In genomic region chr4:138645289-138645688, GRCh38 we compare ENCODE assay signal across 20 cellular contexts.
DNase-seq lines count a peak whose midpoint lies in the region; ATAC-seq, FAIRE-seq and TF ChIP-seq lines count a peak whose summit lies in the region.
"Had no signal": no experiment of that assay in that cellular context is flagged by ENCODE, and none has a peak within 500 bp of the region (broad histone marks: within the 10 kb centered on the region; RNA-seq: fewer than 3 reads in every experiment).

No MANE protein-coding gene starts in this region.

- H3K27me3 ChIP-seq in bronchial epithelial cell (ENCODE audit: control insufficient read depth, insufficient read depth, low read length) = no peaks in the 10 kb centered on the region
- H3K27me3 ChIP-seq: gastrocnemius medialis, SJCRH30 had no signal

- POLR2A ChIA-PET in WTC11 (lab: Charles Lee) = no interaction called here

- no peak overlapping the region for H3K27ac Mint-ChIP-seq in nephron progenitor cell
- H3K27ac Mint-ChIP-seq in WTC11 = no peak overlapping the region
- H3K27ac Mint-ChIP-seq: activated CD4-positive, alpha-beta T cell treated with anti-CD3 and anti-CD28 coated beads, Interleukin-2, amount 10 ng/mL, durations not matched to agents 7 days and 5 days; CD8-positive, alpha-beta T cell; H9; natural killer cell treated with Interleukin-12 subunit alpha and Interleukin-12 subunit beta and Interleukin-15 and Interleukin-18, amount 100 ng/mL, for 72 hours; T-helper 17 cell had no signal

- H3K36me3 Mint-ChIP-seq in nephron progenitor cell (ENCODE audit: low read depth) (no peaks in the 10 kb centered on the region), WTC11 (peaks cover 7% of the 10 kb centered on the region)
- H3K36me3 Mint-ChIP-seq: CD8-positive, alpha-beta T cell had no signal

- DNase-seq in EL = peak; percentile 54
- DNase-seq in NCI-H446 treated with DMSO at 0.1 percent for 48 hours (lab: John Stamatoyannopoulos, UW) = peak; percentile 34
- DNase-seq in bronchial epithelial cell (ENCODE audit: low read depth) = peak; percentile 32
- peak; percentile 3 for DNase-seq in nephron progenitor cell
- DNase-seq in NCI-H2107 treated with DMSO at 0.1 percent for 48 hours (lab: John Stamatoyannopoulos, UW; ENCODE audit: unreplicated experiment) = no peak
- DNase-seq in WTC11 (ENCODE audit: low spot score) = no peak
- DNase-seq: activated CD4-positive, alpha-beta T cell treated with anti-CD3 and anti-CD28 coated beads, Interleukin-2, amount 10 ng/mL, durations not matched to agents 7 days and 5 days; activated effector memory CD4-positive, alpha-beta T cell treated with Interleukin-2 at 50 U/mL for 16 hours; CD8-positive, alpha-beta T cell; DMS53; gastrocnemius medialis; H9; NCI-H1417 treated with DMSO at 0.1 percent for 48 hours; NCI-H82; SJCRH30; T-helper 17 cell had no signal

- H3K27me3 Mint-ChIP-seq in nephron progenitor cell (ENCODE audit: low read depth, poor library complexity) (no peaks in the 10 kb centered on the region), WTC11 (ENCODE audit: low read depth) (no peaks in the 10 kb centered on the region)
- H3K27me3 Mint-ChIP-seq: activated CD4-positive, alpha-beta T cell treated with anti-CD3 and anti-CD28 coated beads, Interleukin-2, amount 10 ng/mL, durations not matched to agents 7 days and 5 days; T-helper 17 cell had no signal

- H3K9me3 Mint-ChIP-seq in nephron progenitor cell = no peaks in the 10 kb centered on the region
- H3K9me3 Mint-ChIP-seq in WTC11 = peaks cover 27% of the 10 kb centered on the region
- H3K9me3 Mint-ChIP-seq: activated CD4-positive, alpha-beta T cell treated with anti-CD3 and anti-CD28 coated beads, Interleukin-2, amount 10 ng/mL, durations not matched to agents 7 days and 5 days; CD8-positive, alpha-beta T cell had no signal

- FAIRE-seq in bronchial epithelial cell (lab: Jason Lieb, UNC) = no peak
- FAIRE-seq: endothelial cell of umbilical vein had no signal

- ATAC-seq in WTC11 (no peak), GM18907 (IDR thresholded peaks at IDR 0.05; ENCODE audit: unreplicated experiment) (no peak)
- ATAC-seq: CD8-positive, alpha-beta T cell; gastrocnemius medialis; natural killer cell treated with Interleukin-12 subunit alpha and Interleukin-12 subunit beta and Interleukin-15 and Interleukin-18, amount 100 ng/mL, for 72 hours; sciatic nerve; T-helper 17 cell had no signal

- no peaks in the 10 kb centered on the region for H3K36me3 ChIP-seq in bronchial epithelial cell (ENCODE audit: control insufficient read depth, insufficient read depth, low read length)
- H3K36me3 ChIP-seq: gastrocnemius medialis, SJCRH30 had no signal

- no peak overlapping the region for H3K4me3 ChIP-seq in bronchial epithelial cell (ENCODE audit: low read depth, low read length)
- H3K4me3 ChIP-seq: gastrocnemius medialis, SJCRH30 had no signal

- H3K4me1 Mint-ChIP-seq in nephron progenitor cell (peaks cover 19% of the 10 kb centered on the region), WTC11 (peaks cover 45% of the 10 kb centered on the region)
- H3K4me1 Mint-ChIP-seq: activated CD4-positive, alpha-beta T cell treated with anti-CD3 and anti-CD28 coated beads, Interleukin-2, amount 10 ng/mL, durations not matched to agents 7 days and 5 days; T-helper 17 cell had no signal

- H3K4me3 Mint-ChIP-seq in nephron progenitor cell (no peak overlapping the region), WTC11 (no peak overlapping the region)
- H3K4me3 Mint-ChIP-seq: activated CD4-positive, alpha-beta T cell treated with anti-CD3 and anti-CD28 coated beads, Interleukin-2, amount 10 ng/mL, durations not matched to agents 7 days and 5 days; CD8-positive, alpha-beta T cell; H9; natural killer cell treated with Interleukin-12 subunit alpha and Interleukin-12 subunit beta and Interleukin-15 and Interleukin-18, amount 100 ng/mL, for 72 hours; T-helper 17 cell had no signal

- TF ChIP-seq CTCF in bronchial epithelial cell (IDR thresholded peaks at IDR 0.05; ENCODE audit: insufficient read depth, low read length, severe bottlenecking) = no peak
- TF ChIP-seq CTCF in nephron progenitor cell (IDR thresholded peaks at IDR 0.05) = no peak
- TF ChIP-seq CTCF in WTC11 (IDR thresholded peaks at IDR 0.05) = no peak

- CTCF ChIA-PET in WTC11 (lab: Charles Lee) = no interaction called here

TF ChIP-seq in WTC11, 78 proteins besides CTCF, POLR2A, EP300 and RAD21:
- TF ChIP-seq PRRX2 (CRISPR knock-in tag; IDR thresholded peaks at IDR 0.05) (no peak), MXD4 (CRISPR knock-in tag; IDR thresholded peaks at IDR 0.05; ENCODE audit: borderline replicate concordance) (no peak), ZNF396 (CRISPR knock-in tag; IDR thresholded peaks at IDR 0.05; ENCODE audit: borderline replicate concordance) (no peak), ZNF671 (CRISPR knock-in tag; IDR thresholded peaks at IDR 0.05) (no peak), PRDM15 (CRISPR knock-in tag; IDR thresholded peaks at IDR 0.05) (no peak)
- TF ChIP-seq, protein P1, sequence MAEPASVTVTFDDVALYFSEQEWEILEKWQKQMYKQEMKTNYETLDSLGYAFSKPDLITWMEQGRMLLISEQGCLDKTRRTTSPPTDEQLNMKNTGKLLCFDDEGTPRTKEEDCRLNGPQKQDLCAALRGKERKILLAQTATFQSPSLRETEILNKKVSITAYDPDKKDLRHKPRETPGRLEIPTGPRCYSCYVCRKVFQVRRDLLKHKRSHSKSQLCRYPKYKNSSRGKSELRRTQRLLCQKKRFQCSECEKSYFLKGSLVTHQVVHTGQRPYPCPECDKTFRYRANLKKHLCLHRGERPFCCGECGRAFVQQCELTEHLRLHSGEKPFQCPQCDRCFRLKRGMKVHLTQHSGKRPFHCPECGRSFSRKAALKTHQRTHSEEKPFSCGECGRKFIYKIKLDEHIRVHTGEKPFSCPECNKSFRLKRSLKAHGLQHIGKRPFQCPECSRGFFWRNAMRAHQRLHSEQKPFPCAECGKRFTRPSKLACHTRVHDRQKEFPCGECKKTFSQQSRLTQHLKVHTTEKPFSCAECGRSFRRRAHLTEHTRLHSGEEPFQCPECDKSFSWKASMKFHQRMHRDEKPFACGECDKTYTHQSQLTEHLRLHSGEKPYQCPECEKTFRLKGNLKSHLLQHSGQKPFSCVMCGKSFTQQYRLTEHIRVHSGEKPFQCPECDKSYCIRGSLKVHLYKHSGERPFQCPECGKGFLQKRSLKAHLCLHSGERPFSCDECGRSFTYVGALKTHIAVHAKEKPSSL (CRISPR knock-in tag; conservative IDR thresholded peaks at IDR 0.05) = no peak
- TF ChIP-seq, protein P2, sequence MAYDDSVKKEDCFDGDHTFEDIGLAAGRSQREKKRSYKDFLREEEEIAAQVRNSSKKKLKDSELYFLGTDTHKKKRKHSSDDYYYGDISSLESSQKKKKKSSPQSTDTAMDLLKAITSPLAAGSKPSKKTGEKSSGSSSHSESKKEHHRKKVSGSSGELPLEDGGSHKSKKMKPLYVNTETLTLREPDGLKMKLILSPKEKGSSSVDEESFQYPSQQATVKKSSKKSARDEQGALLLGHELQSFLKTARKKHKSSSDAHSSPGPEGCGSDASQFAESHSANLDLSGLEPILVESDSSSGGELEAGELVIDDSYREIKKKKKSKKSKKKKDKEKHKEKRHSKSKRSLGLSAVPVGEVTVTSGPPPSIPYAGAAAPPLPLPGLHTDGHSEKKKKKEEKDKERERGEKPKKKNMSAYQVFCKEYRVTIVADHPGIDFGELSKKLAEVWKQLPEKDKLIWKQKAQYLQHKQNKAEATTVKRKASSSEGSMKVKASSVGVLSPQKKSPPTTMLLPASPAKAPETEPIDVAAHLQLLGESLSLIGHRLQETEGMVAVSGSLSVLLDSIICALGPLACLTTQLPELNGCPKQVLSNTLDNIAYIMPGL (CRISPR knock-in tag; IDR thresholded peaks at IDR 0.05) = no peak
TF ChIP-seq in WTC11: peak in this region for 0.

Comparison
In these comparisons a context has a peak if more than half of its experiments do, and no peak if none do; other contexts are left out.
1. DNase-seq: peak in EL (single experiment), NCI-H446 treated with DMSO at 0.1 percent for 48 hours (single experiment), bronchial epithelial cell (single experiment) and nephron progenitor cell (single experiment); none in NCI-H2107 treated with DMSO at 0.1 percent for 48 hours (single experiment) and WTC11 (single experiment).